In genomic region chr10:80498039-80498832, GRCh38 we compare ENCODE assay signal across 9 cellular contexts. TPM values are rescaled to one million over a fixed set of nuclear protein-coding genes. Genes with fewer than 3 reads are reported as not detected.
DNase-seq lines count a peak whose midpoint lies in the region; ATAC-seq lines count a peak whose summit lies in the region.
"Had no signal": no experiment of that assay in that cellular context is flagged by ENCODE, and none has a peak within 500 bp of the region (broad histone marks: within the 10 kb centered on the region; RNA-seq: fewer than 3 reads in every experiment).

No MANE protein-coding gene starts in this region.

- no peaks in the 10 kb centered on the region for H3K9me2 ChIP-seq in GM23248 (ENCODE audit: insufficient read depth)

- H3K27me3 ChIP-seq in GM23248 (replicated peaks; ENCODE audit: insufficient read depth) (no peaks in the 10 kb centered on the region), rectal smooth muscle tissue (ENCODE audit: control insufficient read depth, insufficient read depth, low read length) (no peaks in the 10 kb centered on the region)

- H3K4me1 Mint-ChIP-seq in activated T-cell treated with anti-CD3 and anti-CD28 coated beads, Interleukin-2, amount 50 U/mL, for 72 hours (ENCODE audit: low read depth) = peaks cover 100% of the 10 kb centered on the region

- no peaks in the 10 kb centered on the region for H3K9me3 ChIP-seq in GM23248 (ENCODE audit: low read depth)

- no peaks in the 10 kb centered on the region for H4K20me1 ChIP-seq in GM23248 (ENCODE audit: insufficient read depth)

- peaks cover 44% of the 10 kb centered on the region for H3K4me1 ChIP-seq in GM23248 (ENCODE audit: insufficient read depth)
- H3K4me1 ChIP-seq in rectal smooth muscle tissue (ENCODE audit: control insufficient read depth, insufficient read depth, low read length) = peaks cover 30% of the 10 kb centered on the region

- H3K4me3 Mint-ChIP-seq in activated T-cell treated with anti-CD3 and anti-CD28 coated beads, Interleukin-2, amount 50 U/mL, for 72 hours = peak overlapping the region; percentile 77 to 78

- H3K4me2 ChIP-seq in GM23248 (ENCODE audit: unreplicated experiment) = peak overlapping the region; percentile 36

- no peak overlapping the region for H2AFZ ChIP-seq in GM23248

- peak overlapping the region; percentile 72 for H3K27ac Mint-ChIP-seq in activated T-cell treated with anti-CD3 and anti-CD28 coated beads, Interleukin-2, amount 50 U/mL, for 72 hours

- H3K27ac ChIP-seq in GM23248 = peak overlapping the region; percentile 71
- peak overlapping the region; percentile 89 for H3K27ac ChIP-seq in rectal smooth muscle tissue (ENCODE audit: low read depth, low read length)

- H3K36me3 ChIP-seq in GM23248 (ENCODE audit: low read depth) (no peaks in the 10 kb centered on the region), rectal smooth muscle tissue (ENCODE audit: control insufficient read depth, insufficient read depth, low read length) (no peaks in the 10 kb centered on the region)

- in situ Hi-C loops in GM23248 (cut with MboI) = no loop called here

- H3K4me3 ChIP-seq in GM23248 (no peak overlapping the region), rectal smooth muscle tissue (ENCODE audit: low read length) (peak overlapping the region; percentile 24)

- H3K27me3 Mint-ChIP-seq in activated T-cell treated with anti-CD3 and anti-CD28 coated beads, Interleukin-2, amount 50 U/mL, for 72 hours (ENCODE audit: low read depth) = no peaks in the 10 kb centered on the region

- ATAC-seq in activated T-cell treated with anti-CD3 and anti-CD28 coated beads, Interleukin-2, amount 50 U/mL, for 72 hours (replicated peaks in 1 of 2) = peak; percentile 23 to 28
- no peak for ATAC-seq in GM21515 (IDR thresholded peaks at IDR 0.05; ENCODE audit: unreplicated experiment)

- DNase-seq in GM23248 (peak; percentile 7), cardiac septum (ENCODE audit: low spot score) (peak; percentile 44), anterior cingulate cortex (lab: John Stamatoyannopoulos, UW) (no peak), germinal center (ENCODE audit: low spot score) (no peak), NCI-H1048 (lab: John Stamatoyannopoulos, UW) (no peak)
- no peak for DNase-seq in activated T-cell treated with anti-CD3 and anti-CD28 coated beads, Interleukin-2, amount 50 U/mL, for 72 hours
- DNase-seq: NCI-H2227 treated with DMSO at 0.1 percent for 48 hours had no signal

- WGBS in GM23248 (ENCODE audit: low coverage in 1 of 2, low lambda C conversion rate in 2 of 2, missing lambda C conversion rate in 2 of 2), 2 experiments = 34 to 52% methylated on average over 7 to 8 of the region's 8 CpGs

- intact Hi-C loops in cardiac septum (cut with DNase I) = no loop called here

- H3K9me3 Mint-ChIP-seq in activated T-cell treated with anti-CD3 and anti-CD28 coated beads, Interleukin-2, amount 50 U/mL, for 72 hours = peaks cover 2 to 3% of the 10 kb centered on the region in 2 donors

- H3K36me3 Mint-ChIP-seq in activated T-cell treated with anti-CD3 and anti-CD28 coated beads, Interleukin-2, amount 50 U/mL, for 72 hours (ENCODE audit: insufficient read depth in 2 of 2) = peaks cover 5 to 15% of the 10 kb centered on the region in 2 donors

- H3K79me2 ChIP-seq in GM23248 (ENCODE audit: insufficient read depth) = peaks cover 65% of the 10 kb centered on the region

- peaks cover 42% of the 10 kb centered on the region for H3F3A ChIP-seq in GM23248 (ENCODE audit: insufficient read depth)

- peak overlapping the region; percentile 58; the same call in 1 of the 2 replicates for H3K9ac ChIP-seq in GM23248
- peak overlapping the region; percentile 50 for H3K9ac ChIP-seq in rectal smooth muscle tissue (ENCODE audit: low read length)

RNA-seq across cellular contexts. Expression of gene SH2D4B, which starts 39.5 kb away (rescaled TPM):
- not detected in 2 replicates for total RNA-seq in GM23248 (2014; rRNA removed; shearing (Covaris generic))
- not detected in 2 replicates for polyA plus RNA-seq in GM23248 (2016; fragmentation: Nextera tagmentation; extraction: Ambion mirVana)
- under 1 TPM; 0.34 to 0.46 TPM for total RNA-seq in activated T-cell treated with anti-CD3 and anti-CD28 coated beads, Interleukin-2, amount 50 U/mL, for 72 hours
- not detected for total RNA-seq in cardiac septum

RNA-seq across cellular contexts. Expression of gene TSPAN14, which starts 44.1 kb away (rescaled TPM):
- 14.1 and 16.1 TPM in 2 replicates for total RNA-seq in GM23248 (2014; rRNA removed; shearing (Covaris generic))
- polyA plus RNA-seq in GM23248 (2016; fragmentation: Nextera tagmentation; extraction: Ambion mirVana) = 22.9 and 23.7 TPM in 2 replicates
- 10 to 100 TPM; 44.2 to 47.8 TPM for total RNA-seq in activated T-cell treated with anti-CD3 and anti-CD28 coated beads, Interleukin-2, amount 50 U/mL, for 72 hours
- total RNA-seq in cardiac septum = 20.1 TPM

Comparison
In these comparisons a context has a peak if more than half of its experiments do, and no peak if none do; other contexts are left out.
1. DNase-seq: peak in GM23248 (single experiment) and cardiac septum (single experiment); none in activated T-cell treated with anti-CD3 and anti-CD28 coated beads, Interleukin-2, amount 50 U/mL, for 72 hours (0 of 2), anterior cingulate cortex (0 of 58), germinal center (single experiment) and NCI-H1048 (single experiment).